8 cellular contexts compared by ENCODE assay signal in the genomic region with DNA sequence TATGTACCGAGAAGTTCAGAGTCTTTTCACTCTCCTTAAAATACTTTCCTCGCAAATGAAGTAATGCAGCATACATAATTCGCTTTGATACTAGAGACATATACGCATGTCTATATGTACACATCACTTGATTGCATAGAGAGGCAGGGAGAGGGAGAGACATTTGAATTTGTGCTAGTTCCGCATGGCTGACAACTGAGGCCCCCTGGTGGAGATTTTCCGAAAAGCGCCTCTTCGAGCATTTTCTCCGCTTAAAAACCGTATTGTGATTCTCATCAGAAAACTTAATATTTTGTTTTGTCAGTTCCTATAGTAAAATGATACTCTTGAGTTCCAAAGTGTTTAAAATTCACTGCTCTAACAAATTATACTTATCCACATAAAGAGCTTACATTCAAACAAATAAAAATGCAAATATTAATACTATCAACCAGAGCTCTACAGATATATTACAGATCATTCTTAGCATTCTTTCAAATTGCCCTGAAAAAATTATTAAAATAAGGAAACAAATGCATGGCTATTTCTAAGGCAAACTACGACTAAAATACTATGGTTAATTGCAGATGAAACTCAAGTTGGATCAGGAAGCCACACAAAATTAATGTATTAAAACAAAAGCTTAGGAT. TPM values are rescaled to one million over a fixed set of nuclear protein-coding genes. Genes with fewer than 3 reads are reported as not detected.
DNase-seq lines count a peak whose midpoint lies in the region; ATAC-seq and TF ChIP-seq lines count a peak whose summit lies in the region.

No MANE protein-coding gene starts in this region.

- no peak overlapping the region for H3K27ac ChIP-seq in ascending aorta

- ATAC-seq in GM21786 (IDR thresholded peaks at IDR 0.05; ENCODE audit: unreplicated experiment): no peak

- intact Hi-C loops in ascending aorta (cut with DNase I): loop anchor here (1.0 kb wide), 1 partner anchor 1154 kb away; no protein-coding TSS in a partner anchor

- no peaks in the 10 kb centered on the region for H3K9me3 ChIP-seq in ascending aorta

- TF ChIP-seq CTCF in LNCaP clone FGC (IDR thresholded peaks at IDR 0.05; ENCODE audit: control insufficient read depth, extremely low read depth, insufficient read depth) (peak; percentile 66), ascending aorta (IDR thresholded peaks at IDR 0.05) (peak; percentile 67 to 83 (median 75))

- H3K4me3 ChIP-seq in LNCaP clone FGC (ENCODE audit: low read depth, low read length) (no peak overlapping the region), ascending aorta (peak overlapping the region; percentile 21 to 47)

- H3K27me3 ChIP-seq in ascending aorta: no peaks in the 10 kb centered on the region

- DNase-seq in DMS114 treated with DMSO at 0.1 percent for 48 hours (lab: John Stamatoyannopoulos, UW; ENCODE audit: unreplicated experiment) (peak; percentile 35), LNCaP clone FGC (ENCODE audit: low read depth) (no peak), T-helper 1 cell (peak; percentile 27 to 61 (median 41)), ascending aorta (ENCODE audit: low spot score in 2 of 2) (peak in 1 of 2 donors; percentile 77), hippocampal formation (lab: John Stamatoyannopoulos, UW) (peak; percentile 51 to 52)
- DNase-seq in stimulated activated CD4-positive, alpha-beta T cell treated with anti-CD3 and anti-CD28 coated beads, Interleukin-12 subunit alpha, Interleukin-12 subunit beta, amount 100 ng/mL, for 4 hours: peak; percentile 68
- no peak for DNase-seq in NK-92 treated with Interleukin-12 subunit alpha and Interleukin-12 subunit beta, amount 100 ng/mL, for 24 hours (lab: John Stamatoyannopoulos, UW)

- H3K4me1 ChIP-seq in ascending aorta: peaks cover 0 to 5% of the 10 kb centered on the region in 2 donors

- H3K36me3 ChIP-seq in ascending aorta: no peaks in the 10 kb centered on the region

RNA-seq across cellular contexts. Expression of a gene that starts 0.6 kb away (rescaled TPM):
- total RNA-seq in ascending aorta: not detected

RNA-seq across cellular contexts. Expression of a gene that starts 15.1 kb away (rescaled TPM):
- total RNA-seq in ascending aorta: 100 TPM

Comparison
In these comparisons a context has a peak if more than half of its experiments do, and no peak if none do; other contexts are left out.
1. DNase-seq: peak in DMS114 treated with DMSO at 0.1 percent for 48 hours (single experiment), T-helper 1 cell (5 of 5), hippocampal formation (2 of 2) and stimulated activated CD4-positive, alpha-beta T cell treated with anti-CD3 and anti-CD28 coated beads, Interleukin-12 subunit alpha, Interleukin-12 subunit beta, amount 100 ng/mL, for 4 hours (single experiment); none in LNCaP clone FGC (single experiment) and NK-92 treated with Interleukin-12 subunit alpha and Interleukin-12 subunit beta, amount 100 ng/mL, for 24 hours (single experiment).